8 cellular contexts compared by ENCODE assay signal in genomic region chr16:4614571-4615388, GRCh38. TPM values are rescaled to one million over a fixed set of nuclear protein-coding genes. Genes with fewer than 3 reads are reported as not detected.
DNase-seq lines count a peak whose midpoint lies in the region; ATAC-seq and TF ChIP-seq lines count a peak whose summit lies in the region.

Gene UBALD1 (minus strand): TSS chr16:4614888. CDS start chr16:4614797, 91 bp downstream.

- no peaks in the 10 kb centered on the region for H3K36me3 Mint-ChIP-seq in activated CD4-positive, alpha-beta T cell treated with anti-CD3 and anti-CD28 coated beads for 36 hours (ENCODE audit: low read depth)
- H3K36me3 Mint-ChIP-seq in chondrocyte (ENCODE audit: low read depth) = no peaks in the 10 kb centered on the region

- H3K27me3 Mint-ChIP-seq in activated CD4-positive, alpha-beta T cell treated with anti-CD3 and anti-CD28 coated beads for 36 hours = no peaks in the 10 kb centered on the region
- H3K27me3 Mint-ChIP-seq in chondrocyte (ENCODE audit: low read depth) = no peaks in the 10 kb centered on the region

- H3K27ac ChIP-seq in layer of hippocampus (ENCODE audit: low read depth, low read length) = peak within 1 kb of the TSS; percentile 95

- no peaks in the 10 kb centered on the region for H3K27me3 ChIP-seq in layer of hippocampus (ENCODE audit: control insufficient read depth, insufficient read depth, low read length)

- peaks cover 17% of the 10 kb centered on the region for H3K4me1 Mint-ChIP-seq in activated CD4-positive, alpha-beta T cell treated with anti-CD3 and anti-CD28 coated beads for 36 hours
- H3K4me1 Mint-ChIP-seq in chondrocyte (ENCODE audit: low read depth) = peaks cover 38% of the 10 kb centered on the region

- CTCF ChIA-PET in activated CD4-positive, alpha-beta T cell treated with anti-CD3 and anti-CD28 coated beads for 36 hours (lab: Charles Lee) = interaction anchor here (0.6 to 2.3 kb wide), 6 partner anchors 9 to 1652 kb away, joined by 3 to 21 read pairs (median 3); partner anchors contain the start of gene MGRN1

- H3K9me3 Mint-ChIP-seq in activated CD4-positive, alpha-beta T cell treated with anti-CD3 and anti-CD28 coated beads for 36 hours (ENCODE audit: low read depth) = no peaks in the 10 kb centered on the region
- no peaks in the 10 kb centered on the region for H3K9me3 Mint-ChIP-seq in chondrocyte (ENCODE audit: low read depth)

- peak; percentile 92 for DNase-seq in Ammon's horn (ENCODE audit: low spot score)
- DNase-seq in NCI-H446 treated with DMSO at 0.1 percent for 48 hours (lab: John Stamatoyannopoulos, UW) = peak; percentile 66
- peak; percentile 90 for DNase-seq in activated CD4-positive, alpha-beta T cell treated with anti-CD3 and anti-CD28 coated beads for 36 hours
- no peak for DNase-seq in chondrocyte (ENCODE audit: low spot score)
- DNase-seq in stimulated activated CD4-positive, alpha-beta T cell treated with anti-CD3 and anti-CD28 coated beads, Interleukin-1b, Interleukin-23, amount 100 ng/mL, for 4 hours (ENCODE audit: low read depth in 2 of 2) = peak; percentile 68 to 74

- intact Hi-C loops in activated CD4-positive, alpha-beta T cell treated with anti-CD3 and anti-CD28 coated beads for 36 hours (cut with DNase I, micrococcal nuclease) = loop anchor here in 1 of 2 experiments (2.0 kb wide), 1 partner anchor 190 kb away; the partner anchor contains the start of gene DNAJA3

- no peak for TF ChIP-seq CTCF in chondrocyte (IDR thresholded peaks at IDR 0.05)

- H3K27ac Mint-ChIP-seq in activated CD4-positive, alpha-beta T cell treated with anti-CD3 and anti-CD28 coated beads for 36 hours = peak within 1 kb of the TSS; percentile 90
- peak within 1 kb of the TSS; percentile 95 for H3K27ac Mint-ChIP-seq in chondrocyte (ENCODE audit: unreplicated experiment)

- ATAC-seq in GM19035 (IDR thresholded peaks at IDR 0.05; ENCODE audit: unreplicated experiment) = peak; percentile 58
- peak; percentile 57 for ATAC-seq in HG03280 (IDR thresholded peaks at IDR 0.05; ENCODE audit: unreplicated experiment)
- peak; percentile 65 for ATAC-seq in activated CD4-positive, alpha-beta T cell treated with anti-CD3 and anti-CD28 coated beads for 36 hours

- peak within 1 kb of the TSS; percentile 83 for H3K4me3 Mint-ChIP-seq in activated CD4-positive, alpha-beta T cell treated with anti-CD3 and anti-CD28 coated beads for 36 hours
- H3K4me3 Mint-ChIP-seq in chondrocyte (ENCODE audit: unreplicated experiment) = peak within 1 kb of the TSS; percentile 78

- POLR2A ChIA-PET in activated CD4-positive, alpha-beta T cell treated with anti-CD3 and anti-CD28 coated beads for 36 hours (lab: Charles Lee) = interaction anchor here (0.6 to 0.7 kb wide), 2 partner anchors 154 to 190 kb away, joined by 3 read pairs; no protein-coding TSS in a partner anchor

RNA-seq across cellular contexts. Expression of gene UBALD1, which starts in this region (rescaled TPM):
- total RNA-seq in activated CD4-positive, alpha-beta T cell treated with anti-CD3 and anti-CD28 coated beads for 36 hours = 10 to 100 TPM in 1 of 2 experiments, 1 to 10 TPM in 1; 9.7 to 10.2 TPM
- total RNA-seq in chondrocyte = 22.9 to 36.6 TPM (median 23.6 TPM) in 3 replicates
